ENCODE assay signal across 1 cellular context in genomic region chr13:44746690-44747089, GRCh38.
TF ChIP-seq lines count a peak whose summit lies in the region.

No MANE protein-coding gene starts in this region.

TF ChIP-seq in GM23338, 12 proteins besides CTCF, POLR2A, EP300 and RAD21 (continued from another document):
- TF ChIP-seq ZNF462 (CRISPR knock-in tag; IDR thresholded peaks at IDR 0.05) (no peak), CREB1 (CRISPR knock-in tag; IDR thresholded peaks at IDR 0.05; ENCODE audit: low read depth) (no peak), POLR2AphosphoS5 (IDR thresholded peaks at IDR 0.05; ENCODE audit: low read depth) (no peak)
